16 cellular contexts compared by ENCODE assay signal in genomic region chr1:48674641-48675040, GRCh38.
DNase-seq lines count a peak whose midpoint lies in the region; ATAC-seq and TF ChIP-seq lines count a peak whose summit lies in the region.
"Had no signal": no experiment of that assay in that cellular context is flagged by ENCODE, and none has a peak within 500 bp of the region (broad histone marks: within the 10 kb centered on the region; RNA-seq: fewer than 3 reads in every experiment).

No MANE protein-coding gene starts in this region.

- no peak overlapping the region for H3K4me3 Mint-ChIP-seq in stimulated activated effector memory CD8-positive, alpha-beta T cell treated with anti-CD3 and anti-CD28 coated beads, Interleukin-12 subunit alpha, Interleukin-12 subunit beta, amount 100 ng/mL, for 72 hours
- H3K4me3 Mint-ChIP-seq: activated naive CD8-positive, alpha-beta T cell treated with anti-CD3 and anti-CD28 coated beads, Interleukin-2, amount 10 ng/mL, durations not matched to agents 7 days and 5 days; T-helper 2 cell treated with Interferon-gamma antibody and Interleukin-4, amounts not matched to agents 5 μg/mL and 100 μg/mL, for 36 hours had no signal

- H3K9me3 Mint-ChIP-seq in stimulated activated effector memory CD8-positive, alpha-beta T cell treated with anti-CD3 and anti-CD28 coated beads, Interleukin-12 subunit alpha, Interleukin-12 subunit beta, amount 100 ng/mL, for 72 hours: no peaks in the 10 kb centered on the region
- H3K9me3 Mint-ChIP-seq: activated naive CD8-positive, alpha-beta T cell treated with anti-CD3 and anti-CD28 coated beads, Interleukin-2, amount 10 ng/mL, durations not matched to agents 7 days and 5 days; T-helper 2 cell treated with Interferon-gamma antibody and Interleukin-4, amounts not matched to agents 5 μg/mL and 100 μg/mL, for 36 hours had no signal

- TF ChIP-seq CTCF in fibroblast of the aortic adventitia (IDR thresholded peaks at IDR 0.05; ENCODE audit: insufficient read depth, low read length): no peak

- no peak overlapping the region for H3K4me3 ChIP-seq in fibroblast of the aortic adventitia (ENCODE audit: low read depth, low read length)
- H3K4me3 ChIP-seq: hepatocyte, right atrium auricular region, thoracic aorta had no signal

- no peak for ATAC-seq in stimulated activated effector memory CD8-positive, alpha-beta T cell treated with anti-CD3 and anti-CD28 coated beads, Interleukin-12 subunit alpha, Interleukin-12 subunit beta, amount 100 ng/mL, for 72 hours

- no peaks in the 10 kb centered on the region for H3K36me3 Mint-ChIP-seq in stimulated activated effector memory CD8-positive, alpha-beta T cell treated with anti-CD3 and anti-CD28 coated beads, Interleukin-12 subunit alpha, Interleukin-12 subunit beta, amount 100 ng/mL, for 72 hours
- H3K36me3 Mint-ChIP-seq: activated naive CD8-positive, alpha-beta T cell treated with anti-CD3 and anti-CD28 coated beads, Interleukin-2, amount 10 ng/mL, durations not matched to agents 7 days and 5 days had no signal

- no peaks in the 10 kb centered on the region for H3K4me1 Mint-ChIP-seq in stimulated activated effector memory CD8-positive, alpha-beta T cell treated with anti-CD3 and anti-CD28 coated beads, Interleukin-12 subunit alpha, Interleukin-12 subunit beta, amount 100 ng/mL, for 72 hours

- DNase-seq in NOMO-1 treated with DMSO at 0.1 percent for 48 hours (lab: John Stamatoyannopoulos, UW; ENCODE audit: unreplicated experiment) (peak; percentile 17), NOMO-1 (lab: John Stamatoyannopoulos, UW; ENCODE audit: unreplicated experiment in 2 of 2) (no peak), RPMI7951 (ENCODE audit: low read depth) (peak; percentile 90), fibroblast of the aortic adventitia (ENCODE audit: low read depth) (peak; percentile 22), NCI-H1105 treated with DMSO at 0.1 percent for 48 hours (lab: John Stamatoyannopoulos, UW) (no peak), GF-D8 (lab: John Stamatoyannopoulos, UW) (no peak), NCI-H446 treated with DMSO at 0.1 percent for 48 hours (lab: John Stamatoyannopoulos, UW) (no peak)
- DNase-seq in stimulated activated effector memory CD8-positive, alpha-beta T cell treated with anti-CD3 and anti-CD28 coated beads, Interleukin-12 subunit alpha, Interleukin-12 subunit beta, amount 100 ng/mL, for 72 hours (ENCODE audit: low spot score in 2 of 2): no peak
- DNase-seq: ACHN; activated naive CD8-positive, alpha-beta T cell treated with anti-CD3 and anti-CD28 coated beads, Interleukin-2, amount 10 ng/mL, durations not matched to agents 7 days and 5 days; NCI-H1694; OCI-M1 had no signal

- H3K27ac Mint-ChIP-seq in stimulated activated effector memory CD8-positive, alpha-beta T cell treated with anti-CD3 and anti-CD28 coated beads, Interleukin-12 subunit alpha, Interleukin-12 subunit beta, amount 100 ng/mL, for 72 hours: no peak overlapping the region
- H3K27ac Mint-ChIP-seq: activated naive CD8-positive, alpha-beta T cell treated with anti-CD3 and anti-CD28 coated beads, Interleukin-2, amount 10 ng/mL, durations not matched to agents 7 days and 5 days; T-helper 2 cell treated with Interferon-gamma antibody and Interleukin-4, amounts not matched to agents 5 μg/mL and 100 μg/mL, for 36 hours had no signal

Comparison
In these comparisons a context has a peak if more than half of its experiments do, and no peak if none do; other contexts are left out.
1. DNase-seq: peak in NOMO-1 treated with DMSO at 0.1 percent for 48 hours (single experiment), RPMI7951 (single experiment) and fibroblast of the aortic adventitia (single experiment); none in NOMO-1 (0 of 2), NCI-H1105 treated with DMSO at 0.1 percent for 48 hours (single experiment), GF-D8 (single experiment), stimulated activated effector memory CD8-positive, alpha-beta T cell treated with anti-CD3 and anti-CD28 coated beads, Interleukin-12 subunit alpha, Interleukin-12 subunit beta, amount 100 ng/mL, for 72 hours (0 of 2) and NCI-H446 treated with DMSO at 0.1 percent for 48 hours (single experiment).